In the genomic region with DNA sequence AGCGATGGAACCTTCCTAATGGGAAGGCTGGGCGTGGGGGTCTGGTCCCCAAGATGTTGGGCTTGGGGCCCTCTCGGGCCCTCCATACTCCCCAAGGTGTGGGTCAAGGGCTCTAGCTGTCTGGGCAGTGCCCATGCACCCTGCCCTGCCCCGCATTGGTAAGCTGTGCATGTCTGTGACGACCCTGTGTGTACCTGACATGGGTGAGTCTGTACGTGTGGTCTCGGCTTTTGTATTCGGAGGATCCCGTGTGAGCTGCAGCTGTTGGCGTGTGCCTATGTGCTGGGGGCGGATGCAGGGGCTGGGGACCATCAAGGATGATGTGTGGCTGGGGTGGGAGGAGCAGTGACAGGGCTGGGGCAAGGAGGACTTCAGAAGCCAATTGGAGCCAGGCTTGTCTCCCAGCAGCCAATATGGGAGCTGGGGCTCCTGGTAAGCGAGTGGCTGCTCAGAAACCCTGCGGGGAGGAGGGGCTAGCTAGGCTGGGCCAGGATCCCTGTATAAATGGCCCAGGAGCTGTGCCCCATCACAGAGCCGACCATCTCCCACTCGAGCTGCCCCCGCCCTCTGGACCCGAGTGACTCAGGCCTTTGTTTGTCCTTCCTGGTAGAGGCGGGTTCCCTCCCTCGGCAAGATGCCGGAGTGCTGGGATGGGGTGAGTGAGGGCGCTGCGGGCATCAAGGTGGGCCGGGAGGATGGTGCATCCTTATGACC, we compare ENCODE assay signal across 1 cellular context.
TF ChIP-seq lines count a peak whose summit lies in the region.

A gene with protein sequence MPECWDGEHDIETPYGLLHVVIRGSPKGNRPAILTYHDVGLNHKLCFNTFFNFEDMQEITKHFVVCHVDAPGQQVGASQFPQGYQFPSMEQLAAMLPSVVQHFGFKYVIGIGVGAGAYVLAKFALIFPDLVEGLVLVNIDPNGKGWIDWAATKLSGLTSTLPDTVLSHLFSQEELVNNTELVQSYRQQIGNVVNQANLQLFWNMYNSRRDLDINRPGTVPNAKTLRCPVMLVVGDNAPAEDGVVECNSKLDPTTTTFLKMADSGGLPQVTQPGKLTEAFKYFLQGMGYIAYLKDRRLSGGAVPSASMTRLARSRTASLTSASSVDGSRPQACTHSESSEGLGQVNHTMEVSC (plus strand): TSS at position 529 of the 714 bp plus-strand sequence. CDS start 106 bp downstream, at position 635.

TF ChIP-seq in HEK293, 187 proteins besides CTCF, POLR2A, EP300 and RAD21 (continued from another document):
- TF ChIP-seq, protein P1, sequence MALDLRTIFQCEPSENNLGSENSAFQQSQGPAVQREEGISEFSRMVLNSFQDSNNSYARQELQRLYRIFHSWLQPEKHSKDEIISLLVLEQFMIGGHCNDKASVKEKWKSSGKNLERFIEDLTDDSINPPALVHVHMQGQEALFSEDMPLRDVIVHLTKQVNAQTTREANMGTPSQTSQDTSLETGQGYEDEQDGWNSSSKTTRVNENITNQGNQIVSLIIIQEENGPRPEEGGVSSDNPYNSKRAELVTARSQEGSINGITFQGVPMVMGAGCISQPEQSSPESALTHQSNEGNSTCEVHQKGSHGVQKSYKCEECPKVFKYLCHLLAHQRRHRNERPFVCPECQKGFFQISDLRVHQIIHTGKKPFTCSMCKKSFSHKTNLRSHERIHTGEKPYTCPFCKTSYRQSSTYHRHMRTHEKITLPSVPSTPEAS (tag by site-specific recombination; IDR thresholded peaks at IDR 0.05), result no peak
- TF ChIP-seq, protein P2, sequence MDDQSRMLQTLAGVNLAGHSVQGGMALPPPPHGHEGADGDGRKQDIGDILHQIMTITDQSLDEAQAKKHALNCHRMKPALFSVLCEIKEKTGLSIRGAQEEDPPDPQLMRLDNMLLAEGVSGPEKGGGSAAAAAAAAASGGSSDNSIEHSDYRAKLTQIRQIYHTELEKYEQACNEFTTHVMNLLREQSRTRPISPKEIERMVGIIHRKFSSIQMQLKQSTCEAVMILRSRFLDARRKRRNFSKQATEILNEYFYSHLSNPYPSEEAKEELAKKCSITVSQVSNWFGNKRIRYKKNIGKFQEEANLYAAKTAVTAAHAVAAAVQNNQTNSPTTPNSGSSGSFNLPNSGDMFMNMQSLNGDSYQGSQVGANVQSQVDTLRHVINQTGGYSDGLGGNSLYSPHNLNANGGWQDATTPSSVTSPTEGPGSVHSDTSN (CRISPR knock-in tag; IDR thresholded peaks at IDR 0.05), result no peak
- TF ChIP-seq, protein P3, sequence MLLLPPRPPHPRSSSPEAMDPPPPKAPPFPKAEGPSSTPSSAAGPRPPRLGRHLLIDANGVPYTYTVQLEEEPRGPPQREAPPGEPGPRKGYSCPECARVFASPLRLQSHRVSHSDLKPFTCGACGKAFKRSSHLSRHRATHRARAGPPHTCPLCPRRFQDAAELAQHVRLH (tag by site-specific recombination; IDR thresholded peaks at IDR 0.05), result no peak
- TF ChIP-seq ZNF530 (tag by site-specific recombination; IDR thresholded peaks at IDR 0.05; ENCODE audit: low read depth) (no peak), OSR2 (tag by site-specific recombination; IDR thresholded peaks at IDR 0.05) (no peak), ZNF549 (tag by site-specific recombination; IDR thresholded peaks at IDR 0.05) (no peak), ZBTB20 (tag by site-specific recombination; IDR thresholded peaks at IDR 0.05) (0 out of 2 replicates have a peak, but pooled peaks have one; percentile 12), ZNF610 (tag by site-specific recombination; IDR thresholded peaks at IDR 0.05; ENCODE audit: borderline replicate concordance) (no peak), ZNF660 (tag by site-specific recombination; IDR thresholded peaks at IDR 0.05) (0 out of 2 replicates have a peak, but pooled peaks have one; percentile 29), ZNF274 (IDR thresholded peaks at IDR 0.05; ENCODE audit: low read length) (no peak), ZNF274 (tag by site-specific recombination; IDR thresholded peaks at IDR 0.05; ENCODE audit: borderline replicate concordance) (no peak), ZNF16 (tag by site-specific recombination; IDR thresholded peaks at IDR 0.05; ENCODE audit: low read depth) (no peak)
- TF ChIP-seq, protein P4, sequence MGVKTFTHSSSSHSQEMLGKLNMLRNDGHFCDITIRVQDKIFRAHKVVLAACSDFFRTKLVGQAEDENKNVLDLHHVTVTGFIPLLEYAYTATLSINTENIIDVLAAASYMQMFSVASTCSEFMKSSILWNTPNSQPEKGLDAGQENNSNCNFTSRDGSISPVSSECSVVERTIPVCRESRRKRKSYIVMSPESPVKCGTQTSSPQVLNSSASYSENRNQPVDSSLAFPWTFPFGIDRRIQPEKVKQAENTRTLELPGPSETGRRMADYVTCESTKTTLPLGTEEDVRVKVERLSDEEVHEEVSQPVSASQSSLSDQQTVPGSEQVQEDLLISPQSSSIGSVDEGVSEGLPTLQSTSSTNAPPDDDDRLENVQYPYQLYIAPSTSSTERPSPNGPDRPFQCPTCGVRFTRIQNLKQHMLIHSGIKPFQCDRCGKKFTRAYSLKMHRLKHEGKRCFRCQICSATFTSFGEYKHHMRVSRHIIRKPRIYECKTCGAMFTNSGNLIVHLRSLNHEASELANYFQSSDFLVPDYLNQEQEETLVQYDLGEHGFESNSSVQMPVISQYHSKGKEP (tag by site-specific recombination; IDR thresholded peaks at IDR 0.05), result no peak
